18 cellular contexts compared by ENCODE assay signal in genomic region chr9:98021306-98022040, GRCh38. TPM values are rescaled to one million over a fixed set of nuclear protein-coding genes. Genes with fewer than 3 reads are reported as not detected.
A peak's percentile ranks its signal among the peaks of the same experiment; 100 is the strongest.
DNase-seq lines count a peak whose midpoint lies in the region; ATAC-seq, FAIRE-seq and TF ChIP-seq lines count a peak whose summit lies in the region.
"Had no signal": no experiment of that assay in that cellular context is flagged by ENCODE, and none has a peak within 500 bp of the region (broad histone marks: within the 10 kb centered on the region; RNA-seq: fewer than 3 reads in every experiment).

No MANE protein-coding gene starts in this region.

- H3K4me2 ChIP-seq in HepG2 (ENCODE audit: low read depth, low read length): no peak overlapping the region
- H3K4me2 ChIP-seq: neural progenitor cell had no signal

- H3K9me3 Mint-ChIP-seq in stimulated activated naive CD8-positive, alpha-beta T cell treated with anti-CD3 and anti-CD28 coated beads, Interleukin-15, amount 100 ng/mL, for 72 hours: no peaks in the 10 kb centered on the region
- H3K9me3 Mint-ChIP-seq in central memory CD8-positive, alpha-beta T cell: no peaks in the 10 kb centered on the region
- H3K9me3 Mint-ChIP-seq: neural progenitor cell had no signal

- H3K36me3 ChIP-seq in HepG2 (replicated peaks in 1 of 2; ENCODE audit: control insufficient read depth in 1 of 2, insufficient read depth in 2 of 2, low read length in 2 of 2) (peaks cover 8 to 27% of the 10 kb centered on the region in 2 experiments), thyroid gland (peaks cover 11 to 13% of the 10 kb centered on the region in 2 donors)
- H3K36me3 ChIP-seq: neural progenitor cell had no signal

- H3K9ac ChIP-seq in HepG2 (ENCODE audit: insufficient read depth, low read depth, low read length): no peak overlapping the region
- H3K9ac ChIP-seq: neural progenitor cell had no signal

- peak; percentile 16 for ATAC-seq in stimulated activated naive CD8-positive, alpha-beta T cell treated with anti-CD3 and anti-CD28 coated beads, Interleukin-15, amount 100 ng/mL, for 72 hours
- ATAC-seq in stimulated activated naive CD8-positive, alpha-beta T cell treated with anti-CD3 and anti-CD28 coated beads, Interleukin-15, Interleukin-2, amounts not matched to agents 100 U/mL and 50 U/mL, for 24 hours: no peak
- ATAC-seq in central memory CD8-positive, alpha-beta T cell (replicated peaks; ENCODE audit: extremely low read depth, poor library complexity, severe bottlenecking): no peak
- peak; percentile 24 for ATAC-seq in HepG2

- no peak overlapping the region for H3K27ac ChIP-seq in HepG2 (ENCODE audit: extremely low read length, insufficient read depth, low read length)
- H3K27ac ChIP-seq in thyroid gland: peak overlapping the region; percentile 87 to 91 (median 89)
- H3K27ac ChIP-seq: coronary artery, neural progenitor cell had no signal

- TF ChIP-seq POLR2A in HepG2 (IDR thresholded peaks at IDR 0.05; ENCODE audit: insufficient read depth in 1 of 2, low read depth in 2 of 2, low read length in 2 of 2) (no peak), thyroid gland (IDR thresholded peaks at IDR 0.05) (peak in 1 of 2 donors; percentile 14)

- H2AFZ ChIP-seq in HepG2 (ENCODE audit: low read length): no peak overlapping the region
- H2AFZ ChIP-seq: neural progenitor cell had no signal

- H3K27me3 ChIP-seq in HepG2 (ENCODE audit: control insufficient read depth in 1 of 2, insufficient read depth in 2 of 2, low read length in 2 of 2) (no peaks in the 10 kb centered on the region), thyroid gland (no peaks in the 10 kb centered on the region)
- H3K27me3 ChIP-seq: neural progenitor cell had no signal

- FAIRE-seq in HepG2 (lab: Jason Lieb, UNC): no peak
- FAIRE-seq: GM12892 had no signal

- intact Hi-C loops in HepG2 (cut with micrococcal nuclease; ENCODE audit: unreplicated experiment) (no loop called here), thyroid gland (cut with DNase I) (no loop called here)

- POLR2A ChIA-PET in HepG2 (lab: Yijun Ruan, JAX): no interaction called here

- H3K9me3 ChIP-seq in HepG2 (ENCODE audit: low read length): no peaks in the 10 kb centered on the region
- no peaks in the 10 kb centered on the region for H3K9me3 ChIP-seq in thyroid gland

- CTCF ChIA-PET in HepG2 (lab: Yijun Ruan, JAX; ENCODE audit: low intra/inter-chr PET ratio, low total read pairs): no interaction called here

- DNase-seq in stimulated activated naive CD8-positive, alpha-beta T cell treated with anti-CD3 and anti-CD28 coated beads, Interleukin-15, amount 100 ng/mL, for 72 hours: no peak
- DNase-seq in stimulated activated naive CD8-positive, alpha-beta T cell treated with anti-CD3 and anti-CD28 coated beads, Interleukin-15, Interleukin-2, amounts not matched to agents 100 U/mL and 50 U/mL, for 24 hours: no peak
- DNase-seq in central memory CD8-positive, alpha-beta T cell (ENCODE audit: low spot score in 2 of 2): no peak
- DNase-seq in HepG2 (ENCODE audit: low spot score): no peak
- DNase-seq in thyroid gland: peak; percentile 98
- DNase-seq in NCI-H1694 (lab: John Stamatoyannopoulos, UW): no peak
- DNase-seq in NCI-H1417 treated with DMSO at 0.1 percent for 48 hours (lab: John Stamatoyannopoulos, UW): no peak
- DNase-seq in activated CD4-positive, alpha-beta T cell treated with anti-CD3 and anti-CD28 coated beads, Interleukin-2, amount 50 U/mL, for 1 hour: no peak
- DNase-seq: activated T-cell treated with anti-CD3 and anti-CD28 coated beads, Interleukin-2, amount 50 U/mL, for 48 hours; anterior cingulate cortex; Calu3; H7; NCI-H146; NCI-H446; SHP77 treated with DMSO at 0.1 percent for 48 hours had no signal

- no peaks in the 10 kb centered on the region for H4K20me1 ChIP-seq in HepG2 (ENCODE audit: insufficient read depth, low read length)

- TF ChIP-seq EP300 in HepG2 (IDR thresholded peaks at IDR 0.05; ENCODE audit: low read depth in 2 of 2, low read length in 2 of 2) (no peak), HepG2 (CRISPR knock-in tag; IDR thresholded peaks at IDR 0.05; ENCODE audit: borderline replicate concordance) (no peak)

- H3K4me1 ChIP-seq in HepG2 (ENCODE audit: insufficient read depth, low read length): no peaks in the 10 kb centered on the region
- peaks cover 33 to 43% of the 10 kb centered on the region in 2 donors for H3K4me1 ChIP-seq in thyroid gland
- H3K4me1 ChIP-seq: neural progenitor cell had no signal

- no peak overlapping the region for H3K4me3 Mint-ChIP-seq in stimulated activated naive CD8-positive, alpha-beta T cell treated with anti-CD3 and anti-CD28 coated beads, Interleukin-15, amount 100 ng/mL, for 72 hours
- no peak overlapping the region for H3K4me3 Mint-ChIP-seq in central memory CD8-positive, alpha-beta T cell
- H3K4me3 Mint-ChIP-seq: neural progenitor cell had no signal

- no peaks in the 10 kb centered on the region for H3K79me2 ChIP-seq in HepG2 (ENCODE audit: insufficient read depth, low read length)

- WGBS in HepG2 (ENCODE audit: low lambda C conversion rate): 90% methylated on average over 6 of the region's 8 CpGs
- 40% methylated on average over 8 of the region's 8 CpGs for WGBS in thyroid gland, 2 donors

- H3K27ac Mint-ChIP-seq in stimulated activated naive CD8-positive, alpha-beta T cell treated with anti-CD3 and anti-CD28 coated beads, Interleukin-15, amount 100 ng/mL, for 72 hours: peak overlapping the region in 1 of 2 donors; percentile 5
- peak overlapping the region; percentile 73 for H3K27ac Mint-ChIP-seq in central memory CD8-positive, alpha-beta T cell (ENCODE audit: low read depth)
- H3K27ac Mint-ChIP-seq: neural progenitor cell had no signal

- H3K36me3 Mint-ChIP-seq in central memory CD8-positive, alpha-beta T cell (ENCODE audit: insufficient read depth): peaks cover 14% of the 10 kb centered on the region

- no peak for TF ChIP-seq CTCF in HepG2 (CRISPR knock-in tag; IDR thresholded peaks at IDR 0.05)
- TF ChIP-seq CTCF in thyroid gland (IDR thresholded peaks at IDR 0.05): no peak

- no peaks in the 10 kb centered on the region for H3K27me3 Mint-ChIP-seq in stimulated activated naive CD8-positive, alpha-beta T cell treated with anti-CD3 and anti-CD28 coated beads, Interleukin-15, amount 100 ng/mL, for 72 hours
- no peaks in the 10 kb centered on the region for H3K27me3 Mint-ChIP-seq in central memory CD8-positive, alpha-beta T cell

- in situ Hi-C loops in HepG2 (cut with HindIII; ENCODE audit: extremely low pct_ligation_motif_present, low pct_unique_long_range_greater_than_20kb): no loop called here

- no peak for TF ChIP-seq RAD21 in HepG2 (CRISPR knock-in tag; IDR thresholded peaks at IDR 0.05)

- BruUV-seq in HepG2 (replicated peaks; lab: Mats Ljungman, UMichigan): no TSS peak

- peaks cover 5% of the 10 kb centered on the region for H3K4me1 Mint-ChIP-seq in stimulated activated naive CD8-positive, alpha-beta T cell treated with anti-CD3 and anti-CD28 coated beads, Interleukin-15, amount 100 ng/mL, for 72 hours
- no peaks in the 10 kb centered on the region for H3K4me1 Mint-ChIP-seq in central memory CD8-positive, alpha-beta T cell
- H3K4me1 Mint-ChIP-seq: neural progenitor cell had no signal

- H3K4me3 ChIP-seq in HepG2 (replicated peaks in 1 of 3; ENCODE audit: insufficient read depth in 1 of 3, low read depth in 2 of 3, low read length in 3 of 3) (no peak overlapping the region), thyroid gland (replicated peaks in 1 of 3) (no peak overlapping the region)
- H3K4me3 ChIP-seq: coronary artery, neural progenitor cell had no signal

RNA-seq across cellular contexts. Expression of gene NANS, which starts 35.1 kb away (rescaled TPM):
- total RNA-seq in HepG2 (2016; rRNA removed; fragmentation: Illumina TruSeq; extraction: Trizol): 203 and 266 TPM in 2 replicates
- total RNA-seq in HepG2 (2016; cell fraction: cytosol; rRNA removed; fragmentation: Illumina TruSeq; extraction: Trizol; ENCODE audit: low read depth): 49.6 and 52.9 TPM in 2 replicates
- 208 and 294 TPM in 2 replicates for total RNA-seq in HepG2 (2016; cell fraction: insoluble cytoplasmic fraction; rRNA removed; fragmentation: Illumina TruSeq; extraction: Trizol)
- 63.3 and 63.6 TPM in 2 replicates for total RNA-seq in HepG2 (2016; cell fraction: membrane; rRNA removed; fragmentation: Illumina TruSeq; extraction: Trizol)
- total RNA-seq in HepG2 (2016; cell fraction: nucleus; rRNA removed; fragmentation: Illumina TruSeq; extraction: Trizol): 77.5 and 79.4 TPM in 2 replicates
- 80.9 and 86.9 TPM in 2 replicates for polyA plus RNA-seq in HepG2 (2011; rRNA removed)
- polyA plus RNA-seq in HepG2 (2011; cell fraction: cytosol; rRNA removed): 105 and 118 TPM in 2 replicates
- 34.7 and 37.4 TPM in 2 replicates for polyA plus RNA-seq in HepG2 (2011; cell fraction: nucleus; rRNA removed)
- polyA plus RNA-seq in HepG2 (2012): 84.8 and 103 TPM in 2 replicates
- polyA plus RNA-seq in HepG2 (2016; cell fraction: cytosol; fragmentation: Illumina TruSeq; extraction: Trizol; ENCODE audit: low read depth): 42.6 and 48.8 TPM in 2 replicates
- polyA plus RNA-seq in HepG2 (2016; cell fraction: insoluble cytoplasmic fraction; fragmentation: Illumina TruSeq; extraction: Trizol; ENCODE audit: low read depth): 258 and 291 TPM in 2 replicates
- 45.4 and 47.4 TPM in 2 replicates for polyA plus RNA-seq in HepG2 (2016; cell fraction: membrane; fragmentation: Illumina TruSeq; extraction: Trizol; ENCODE audit: low read depth)
- 98.0 and 99.6 TPM in 2 replicates for polyA plus RNA-seq in HepG2 (2016; cell fraction: nucleus; fragmentation: Illumina TruSeq; extraction: Trizol; ENCODE audit: insufficient read depth, low read depth)
- polyA minus RNA-seq in HepG2 (2011; rRNA and poly(A)+ RNA removed; ENCODE audit: low replicate concordance): 77.2 and 87.3 TPM in 2 replicates
- polyA minus RNA-seq in HepG2 (2011; cell fraction: cytosol; rRNA and poly(A)+ RNA removed): 32.7 and 40.5 TPM in 2 replicates
- 42.8 and 50.6 TPM in 2 replicates for polyA minus RNA-seq in HepG2 (2011; cell fraction: nucleus; rRNA and poly(A)+ RNA removed)
- 10 to 100 TPM; 28.5 to 68.8 (median 53.6) TPM for total RNA-seq in thyroid gland

RNA-seq across cellular contexts. Expression of gene ANP32B, which starts 38.3 kb away (rescaled TPM):
- 22.1 and 67.0 TPM in 2 replicates for total RNA-seq in HepG2 (2016; rRNA removed; fragmentation: Illumina TruSeq; extraction: Trizol)
- 19.9 and 21.3 TPM in 2 replicates for total RNA-seq in HepG2 (2016; cell fraction: cytosol; rRNA removed; fragmentation: Illumina TruSeq; extraction: Trizol; ENCODE audit: low read depth)
- total RNA-seq in HepG2 (2016; cell fraction: insoluble cytoplasmic fraction; rRNA removed; fragmentation: Illumina TruSeq; extraction: Trizol): 20.8 and 59.2 TPM in 2 replicates
- total RNA-seq in HepG2 (2016; cell fraction: membrane; rRNA removed; fragmentation: Illumina TruSeq; extraction: Trizol): 40.3 and 40.9 TPM in 2 replicates
- total RNA-seq in HepG2 (2016; cell fraction: nucleus; rRNA removed; fragmentation: Illumina TruSeq; extraction: Trizol): 43.6 and 45.8 TPM in 2 replicates
- polyA plus RNA-seq in HepG2 (2011; rRNA removed): 30.3 and 37.5 TPM in 2 replicates
- 14.5 and 21.7 TPM in 2 replicates for polyA plus RNA-seq in HepG2 (2011; cell fraction: cytosol; rRNA removed)
- polyA plus RNA-seq in HepG2 (2011; cell fraction: nucleus; rRNA removed): 9.4 and 15.4 TPM in 2 replicates
- polyA plus RNA-seq in HepG2 (2012): 239 and 295 TPM in 2 replicates
- 128 and 145 TPM in 2 replicates for polyA plus RNA-seq in HepG2 (2016; cell fraction: cytosol; fragmentation: Illumina TruSeq; extraction: Trizol; ENCODE audit: low read depth)
- 375 and 395 TPM in 2 replicates for polyA plus RNA-seq in HepG2 (2016; cell fraction: insoluble cytoplasmic fraction; fragmentation: Illumina TruSeq; extraction: Trizol; ENCODE audit: low read depth)
- polyA plus RNA-seq in HepG2 (2016; cell fraction: membrane; fragmentation: Illumina TruSeq; extraction: Trizol; ENCODE audit: low read depth): 226 and 237 TPM in 2 replicates
- 223 and 239 TPM in 2 replicates for polyA plus RNA-seq in HepG2 (2016; cell fraction: nucleus; fragmentation: Illumina TruSeq; extraction: Trizol; ENCODE audit: insufficient read depth, low read depth)
- 10.5 and 18.2 TPM in 2 replicates for polyA minus RNA-seq in HepG2 (2011; rRNA and poly(A)+ RNA removed; ENCODE audit: low replicate concordance)
- 36.3 and 51.7 TPM in 2 replicates for polyA minus RNA-seq in HepG2 (2011; cell fraction: cytosol; rRNA and poly(A)+ RNA removed)
- 39.5 and 51.6 TPM in 2 replicates for polyA minus RNA-seq in HepG2 (2011; cell fraction: nucleus; rRNA and poly(A)+ RNA removed)
- 10 to 100 TPM; 19.7 to 32.1 (median 27.5) TPM for total RNA-seq in thyroid gland

Comparison
In these comparisons a context has a peak if more than half of its experiments do, and no peak if none do; other contexts are left out.
1. ATAC-seq: peak in stimulated activated naive CD8-positive, alpha-beta T cell treated with anti-CD3 and anti-CD28 coated beads, Interleukin-15, amount 100 ng/mL, for 72 hours (single experiment) and HepG2 (single experiment); none in stimulated activated naive CD8-positive, alpha-beta T cell treated with anti-CD3 and anti-CD28 coated beads, Interleukin-15, Interleukin-2, amounts not matched to agents 100 U/mL and 50 U/mL, for 24 hours (single experiment) and central memory CD8-positive, alpha-beta T cell (single experiment).
2. DNase-seq: peak in thyroid gland (2 of 2); none in stimulated activated naive CD8-positive, alpha-beta T cell treated with anti-CD3 and anti-CD28 coated beads, Interleukin-15, amount 100 ng/mL, for 72 hours (0 of 2), stimulated activated naive CD8-positive, alpha-beta T cell treated with anti-CD3 and anti-CD28 coated beads, Interleukin-15, Interleukin-2, amounts not matched to agents 100 U/mL and 50 U/mL, for 24 hours (single experiment), central memory CD8-positive, alpha-beta T cell (0 of 2), HepG2 (single experiment), NCI-H1694 (single experiment), NCI-H1417 treated with DMSO at 0.1 percent for 48 hours (single experiment) and activated CD4-positive, alpha-beta T cell treated with anti-CD3 and anti-CD28 coated beads, Interleukin-2, amount 50 U/mL, for 1 hour (single experiment).